In genomic region chr17:47840742-47841487, GRCh38 we compare ENCODE assay signal across 8 cellular contexts. TPM values are rescaled to one million over a fixed set of nuclear protein-coding genes. Genes with fewer than 3 reads are reported as not detected.
A peak's percentile ranks its signal among the peaks of the same experiment; 100 is the strongest.
DNase-seq lines count a peak whose midpoint lies in the region; ATAC-seq, FAIRE-seq and TF ChIP-seq lines count a peak whose summit lies in the region.

Gene SCRN2 (minus strand): TSS chr17:47841273. CDS start chr17:47840843, 430 bp downstream.

- FAIRE-seq in bronchial epithelial cell (lab: Jason Lieb, UNC): no peak

- DNase-seq in NCI-H2196 treated with DMSO at 0.1 percent for 48 hours (lab: John Stamatoyannopoulos, UW; ENCODE audit: unreplicated experiment): peak; percentile 72
- peak; percentile 67 for DNase-seq in bronchial epithelial cell (ENCODE audit: low read depth)
- DNase-seq in inferior parietal cortex (ENCODE audit: extremely low spot score): peak; percentile 82
- peak; percentile 88 for DNase-seq in stimulated activated CD4-positive, alpha-beta T cell treated with anti-CD3 and anti-CD28 coated beads, Interleukin-12 subunit alpha, Interleukin-12 subunit beta, amount 100 ng/mL, for 4 hours

- no peaks in the 10 kb centered on the region for H3K27me3 ChIP-seq in bronchial epithelial cell (ENCODE audit: control insufficient read depth, insufficient read depth, low read length)

- peak within 1 kb of the TSS; percentile 31; the same call in 1 of the 2 replicates for H3K27ac ChIP-seq in 22Rv1

- peak; percentile 94 for TF ChIP-seq CTCF in 22Rv1 (IDR thresholded peaks at IDR 0.05)
- TF ChIP-seq CTCF in WI38 (IDR thresholded peaks at IDR 0.05; ENCODE audit: low read depth, low read length): peak; percentile 95
- TF ChIP-seq CTCF in bronchial epithelial cell (IDR thresholded peaks at IDR 0.05; ENCODE audit: insufficient read depth, low read length, severe bottlenecking): peak; percentile 96

- H3K36me3 ChIP-seq in bronchial epithelial cell (ENCODE audit: control insufficient read depth, insufficient read depth, low read length): peaks cover 9% of the 10 kb centered on the region

- ATAC-seq in GM18505 (IDR thresholded peaks at IDR 0.05; ENCODE audit: unreplicated experiment): peak; percentile 76
- ATAC-seq in HG03095 (IDR thresholded peaks at IDR 0.05; ENCODE audit: unreplicated experiment): peak; percentile 73

- peak within 1 kb of the TSS; percentile 88 for H3K4me3 ChIP-seq in WI38 (ENCODE audit: low read depth, low read length)
- peak within 1 kb of the TSS; percentile 90 for H3K4me3 ChIP-seq in bronchial epithelial cell (ENCODE audit: low read depth, low read length)

- peak; percentile 50 for TF ChIP-seq POLR2A in GM18505 (IDR thresholded peaks at IDR 0.05; ENCODE audit: borderline replicate concordance, extremely low read depth, insufficient read depth, insufficient read length)

RNA-seq across cellular contexts. Expression of gene SCRN2, which starts in this region (rescaled TPM):
- total RNA-seq in bronchial epithelial cell: 23.7 and 28.2 TPM in 2 replicates

Comparison
In these comparisons a context has a peak if more than half of its experiments do, and no peak if none do; other contexts are left out.
1. Peak in every context shown above with its lines: DNase-seq, ATAC-seq, H3K4me3 ChIP-seq and H3K27ac ChIP-seq.